Comparison of ENCODE assay signal across 17 cellular contexts in the genomic region with DNA sequence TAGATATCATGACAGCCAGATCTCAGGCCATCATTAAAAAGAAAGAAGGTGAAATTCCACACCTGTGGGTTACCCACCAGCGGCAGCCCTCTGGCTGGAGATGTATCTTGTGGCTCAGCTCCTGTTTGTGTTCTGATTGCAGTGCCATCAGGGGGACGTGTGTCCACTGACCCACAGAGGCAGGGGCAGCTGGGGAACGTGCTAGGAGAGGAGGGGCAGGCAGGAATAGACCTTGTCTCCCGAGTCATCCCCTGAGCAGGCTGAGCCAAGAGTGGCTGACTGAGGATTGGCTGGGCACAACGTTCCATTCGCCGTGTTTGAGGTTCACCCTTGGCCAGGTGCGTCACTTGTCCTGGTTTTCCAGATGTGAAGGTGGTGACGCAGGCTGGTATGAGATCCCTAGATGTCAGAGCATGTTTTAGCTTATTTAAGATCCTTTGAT. TPM values are rescaled to one million over a fixed set of nuclear protein-coding genes. Genes with fewer than 3 reads are reported as not detected.
DNase-seq lines count a peak whose midpoint lies in the region; ATAC-seq, FAIRE-seq and TF ChIP-seq lines count a peak whose summit lies in the region.
"Had no signal": no experiment of that assay in that cellular context is flagged by ENCODE, and none has a peak within 500 bp of the region (broad histone marks: within the 10 kb centered on the region; RNA-seq: fewer than 3 reads in every experiment).

No MANE protein-coding gene starts in this region.

- ATAC-seq in memory B cell (ENCODE audit: low read depth) (no peak), GM21737 (IDR thresholded peaks at IDR 0.05; ENCODE audit: unreplicated experiment) (no peak)
- no peak for ATAC-seq in stimulated activated effector memory CD8-positive, alpha-beta T cell treated with anti-CD3 and anti-CD28 coated beads, Interleukin-12 subunit alpha, Interleukin-12 subunit beta, amount 100 ng/mL, for 72 hours
- ATAC-seq: CD8-positive, alpha-beta T cell; HCT116 had no signal

- FAIRE-seq in HTR-8/SVneo (lab: Jason Lieb, UNC), result peak; percentile 62
- FAIRE-seq: D721Med, RCC 7860 had no signal

- no peaks in the 10 kb centered on the region for H3K27me3 ChIP-seq in BLaER1 treated with 17β-estradiol and CSF1 and Interleukin-3, amounts not matched to agents 10 nM and 100 nM
- no peaks in the 10 kb centered on the region for H3K27me3 ChIP-seq in dorsolateral prefrontal cortex

- H3K36me3 Mint-ChIP-seq in memory B cell, result peaks cover 19% of the 10 kb centered on the region
- H3K36me3 Mint-ChIP-seq in stimulated activated effector memory CD8-positive, alpha-beta T cell treated with anti-CD3 and anti-CD28 coated beads, Interleukin-12 subunit alpha, Interleukin-12 subunit beta, amount 100 ng/mL, for 72 hours, result peaks cover 19% of the 10 kb centered on the region

- intact Hi-C loops in dorsolateral prefrontal cortex (cut with DNase I), result no loop called here

- H3K4me1 ChIP-seq in BLaER1 treated with 17β-estradiol and CSF1 and Interleukin-3, amounts not matched to agents 10 nM and 100 nM, result peaks cover 3 to 65% (median 54%) of the 10 kb centered on the region in 10 experiments; a peak in 18 of 20 replicates

- H3K27ac ChIP-seq in BLaER1 treated with 17β-estradiol and CSF1 and Interleukin-3, amounts not matched to agents 10 nM and 100 nM, result peak overlapping the region in 8 of 11 experiments; percentile 52 to 90 (median 80); a peak in 16 of 22 replicates
- H3K27ac ChIP-seq in dorsolateral prefrontal cortex, result no peak overlapping the region

- H3K4me3 ChIP-seq in BLaER1 treated with 17β-estradiol and CSF1 and Interleukin-3, amounts not matched to agents 10 nM and 100 nM, result no peak overlapping the region
- no peak overlapping the region for H3K4me3 ChIP-seq in dorsolateral prefrontal cortex

- DNase-seq in HTR-8/SVneo (ENCODE audit: insufficient read length, low spot score), result no peak
- DNase-seq in memory B cell (ENCODE audit: low spot score in 2 of 2), result no peak
- no peak for DNase-seq in stimulated activated effector memory CD8-positive, alpha-beta T cell treated with anti-CD3 and anti-CD28 coated beads, Interleukin-12 subunit alpha, Interleukin-12 subunit beta, amount 100 ng/mL, for 72 hours (ENCODE audit: low spot score in 2 of 2)
- DNase-seq in stimulated activated CD4-positive, alpha-beta T cell treated with anti-CD3 and anti-CD28 coated beads, Interleukin-2, amount 100 ng/mL, for 48 hours, result no peak
- DNase-seq in dorsolateral prefrontal cortex, result no peak
- DNase-seq: AML-193; CD8-positive, alpha-beta T cell; DND-41; NCI-H1436 treated with DMSO at 0.1 percent for 48 hours; NCI-H2081 treated with DMSO at 0.1 percent for 48 hours; NCI-H524; SIG-M5 had no signal

- H3K27me3 Mint-ChIP-seq in memory B cell, result no peaks in the 10 kb centered on the region

- H3K4me2 ChIP-seq in BLaER1 treated with 17β-estradiol and CSF1 and Interleukin-3, amounts not matched to agents 10 nM and 100 nM, result peak overlapping the region in 8 of 11 experiments; percentile 61 to 92 (median 85); a peak in 14 of 22 replicates

- H3K4me3 Mint-ChIP-seq in memory B cell, result no peak overlapping the region
- H3K4me3 Mint-ChIP-seq in stimulated activated effector memory CD8-positive, alpha-beta T cell treated with anti-CD3 and anti-CD28 coated beads, Interleukin-12 subunit alpha, Interleukin-12 subunit beta, amount 100 ng/mL, for 72 hours, result no peak overlapping the region
- H3K4me3 Mint-ChIP-seq: CD8-positive, alpha-beta T cell had no signal

- H3K4me1 Mint-ChIP-seq in memory B cell, result peaks cover 8% of the 10 kb centered on the region
- H3K4me1 Mint-ChIP-seq in stimulated activated effector memory CD8-positive, alpha-beta T cell treated with anti-CD3 and anti-CD28 coated beads, Interleukin-12 subunit alpha, Interleukin-12 subunit beta, amount 100 ng/mL, for 72 hours, result no peaks in the 10 kb centered on the region

- TF ChIP-seq CTCF in dorsolateral prefrontal cortex (IDR thresholded peaks at IDR 0.05 in 54 of 56, conservative IDR thresholded peaks at IDR 0.05 in 2 of 56; ENCODE audit: low read depth in 1 of 56, partially characterized antibody in 56 of 56), result no peak

- H3K9me3 Mint-ChIP-seq in memory B cell, result no peaks in the 10 kb centered on the region
- no peaks in the 10 kb centered on the region for H3K9me3 Mint-ChIP-seq in stimulated activated effector memory CD8-positive, alpha-beta T cell treated with anti-CD3 and anti-CD28 coated beads, Interleukin-12 subunit alpha, Interleukin-12 subunit beta, amount 100 ng/mL, for 72 hours
- H3K9me3 Mint-ChIP-seq: CD8-positive, alpha-beta T cell had no signal

- peaks cover 0 to 14% (median 0%) of the 10 kb centered on the region in 11 experiments; a peak in 1 of 22 replicates for H4K20me1 ChIP-seq in BLaER1 treated with 17β-estradiol and CSF1 and Interleukin-3, amounts not matched to agents 10 nM and 100 nM

- H3K36me3 ChIP-seq in BLaER1 treated with 17β-estradiol and CSF1 and Interleukin-3, amounts not matched to agents 10 nM and 100 nM, result peaks cover 9 to 56% (median 43%) of the 10 kb centered on the region in 11 experiments; a peak in 18 of 22 replicates

- H3K9me3 ChIP-seq in BLaER1 treated with 17β-estradiol and CSF1 and Interleukin-3, amounts not matched to agents 10 nM and 100 nM (replicated peaks in 1 of 11), result no peaks in the 10 kb centered on the region

- H3K27ac Mint-ChIP-seq in memory B cell, result peak overlapping the region; percentile 45
- peak overlapping the region; percentile 60 for H3K27ac Mint-ChIP-seq in stimulated activated effector memory CD8-positive, alpha-beta T cell treated with anti-CD3 and anti-CD28 coated beads, Interleukin-12 subunit alpha, Interleukin-12 subunit beta, amount 100 ng/mL, for 72 hours

- H3K9ac ChIP-seq in BLaER1 treated with 17β-estradiol and CSF1 and Interleukin-3, amounts not matched to agents 10 nM and 100 nM, result peak overlapping the region in 5 of 11 experiments; percentile 6 to 76 (median 69); a peak in 8 of 22 replicates

RNA-seq across cellular contexts. Expression of a gene that starts 57.7 kb away (rescaled TPM):
- total RNA-seq in dorsolateral prefrontal cortex, result 100 to 1,000 TPM in 2 of 120 experiments, 10 to 100 TPM in 118; 48.0 to 106 (median 69.6) TPM

Comparison
In these comparisons a context has a peak if more than half of its experiments do, and no peak if none do; other contexts are left out.
1. H3K27ac ChIP-seq: peak in BLaER1 treated with 17β-estradiol and CSF1 and Interleukin-3, amounts not matched to agents 10 nM and 100 nM (8 of 11); none in dorsolateral prefrontal cortex (0 of 59).